In the genomic region with DNA sequence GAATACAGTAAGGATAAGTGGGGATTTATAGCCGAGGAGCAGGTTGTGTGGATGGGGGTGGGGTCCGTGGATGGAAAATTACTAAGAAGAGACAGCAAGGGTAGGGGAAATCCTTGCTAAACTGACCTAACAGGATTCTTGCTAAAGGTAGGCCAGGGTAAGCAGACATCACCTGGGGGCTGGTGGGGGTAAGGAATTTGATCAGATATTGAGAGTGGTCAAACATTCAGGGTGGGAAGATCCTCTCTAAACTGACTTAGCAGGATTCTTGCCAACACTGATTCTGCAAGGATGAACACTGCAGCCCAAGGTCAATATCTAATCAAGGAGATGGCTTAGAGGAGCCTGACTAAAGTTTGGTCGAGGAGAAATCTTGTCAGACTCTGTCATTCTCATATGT, we compare ENCODE assay signal across 16 cellular contexts. TPM values are rescaled to one million over a fixed set of nuclear protein-coding genes. Genes with fewer than 3 reads are reported as not detected.
DNase-seq lines count a peak whose midpoint lies in the region; ATAC-seq and TF ChIP-seq lines count a peak whose summit lies in the region.
"Had no signal": no experiment of that assay in that cellular context is flagged by ENCODE, and none has a peak within 500 bp of the region (broad histone marks: within the 10 kb centered on the region; RNA-seq: fewer than 3 reads in every experiment).

No MANE protein-coding gene starts in this region.

- no peak overlapping the region for H3K4me3 Mint-ChIP-seq in activated naive CD4-positive, alpha-beta T cell treated with anti-CD3 and anti-CD28 coated beads for 36 hours
- H3K4me3 Mint-ChIP-seq in dendritic cell treated with granulocyte-macrophage colony-stimulating factor and Interleukin-4, amounts not matched to agents 40 ng/mL and 50 ng/mL, for 4 days: no peak overlapping the region
- H3K4me3 Mint-ChIP-seq in stimulated activated naive B cell treated with anti-CD40 and anti-IgM and Interleukin-4, amounts not matched to agents 10 μg/mL and 1 μg/mL and 100 μg/mL, for 72 hours: no peak overlapping the region

- H2AFZ ChIP-seq in IMR-90 (replicated peaks; ENCODE audit: low read length, poor library complexity): no peak overlapping the region

- peaks cover 20% of the 10 kb centered on the region for H3K36me3 Mint-ChIP-seq in activated naive CD4-positive, alpha-beta T cell treated with anti-CD3 and anti-CD28 coated beads for 36 hours (ENCODE audit: low read depth)
- H3K36me3 Mint-ChIP-seq in dendritic cell treated with granulocyte-macrophage colony-stimulating factor and Interleukin-4, amounts not matched to agents 40 ng/mL and 50 ng/mL, for 4 days (ENCODE audit: low read depth): peaks cover 23% of the 10 kb centered on the region
- H3K36me3 Mint-ChIP-seq in stimulated activated naive B cell treated with anti-CD40 and anti-IgM and Interleukin-4, amounts not matched to agents 10 μg/mL and 1 μg/mL and 100 μg/mL, for 72 hours: peaks cover 1 to 20% of the 10 kb centered on the region in 2 donors

- no peaks in the 10 kb centered on the region for H4K20me1 ChIP-seq in IMR-90 (ENCODE audit: insufficient read depth, low read length)

- H3K9me1 ChIP-seq in IMR-90 (ENCODE audit: insufficient read depth, low read length): 0 out of 2 replicates have a peak, but pooled peaks cover 8% of the 10 kb centered on the region

- H3K23ac ChIP-seq in IMR-90 (ENCODE audit: low read depth, low read length): no peak overlapping the region

- no peak overlapping the region for H3K18ac ChIP-seq in IMR-90 (ENCODE audit: low read depth, low read length)

- H4K91ac ChIP-seq in IMR-90 (ENCODE audit: insufficient read depth, low read depth, low read length): no peak overlapping the region

- intact Hi-C loops in activated naive CD4-positive, alpha-beta T cell treated with anti-CD3 and anti-CD28 coated beads for 36 hours (cut with micrococcal nuclease): no loop called here
- intact Hi-C loops in IMR-90 (cut with micrococcal nuclease): no loop called here
- intact Hi-C loops in dendritic cell treated with granulocyte-macrophage colony-stimulating factor and Interleukin-4, amounts not matched to agents 40 ng/mL and 50 ng/mL, for 4 days (cut with micrococcal nuclease): loop anchor here (10.0 kb wide), 1 partner anchor 676 kb away; no protein-coding TSS in a partner anchor

- H4K8ac ChIP-seq in IMR-90 (ENCODE audit: low read depth in 2 of 2, low read length in 2 of 2): no peak overlapping the region

- H2BK15ac ChIP-seq in IMR-90 (ENCODE audit: low read depth, low read length): 0 out of 3 replicates have a peak overlapping the region, but pooled peaks have one; percentile 0

- no peak for TF ChIP-seq CTCF in IMR-90 (conservative IDR thresholded peaks at IDR 0.05; ENCODE audit: low read depth, low read length)

- H3K4me2 ChIP-seq in IMR-90 (ENCODE audit: low read depth, low read length): no peak overlapping the region

- no peak overlapping the region for H3K9ac ChIP-seq in IMR-90 (ENCODE audit: low read depth, low read length)

- peaks cover 3% of the 10 kb centered on the region for H3K9me3 Mint-ChIP-seq in activated naive CD4-positive, alpha-beta T cell treated with anti-CD3 and anti-CD28 coated beads for 36 hours
- H3K9me3 Mint-ChIP-seq in dendritic cell treated with granulocyte-macrophage colony-stimulating factor and Interleukin-4, amounts not matched to agents 40 ng/mL and 50 ng/mL, for 4 days: no peaks in the 10 kb centered on the region
- H3K9me3 Mint-ChIP-seq in stimulated activated naive B cell treated with anti-CD40 and anti-IgM and Interleukin-4, amounts not matched to agents 10 μg/mL and 1 μg/mL and 100 μg/mL, for 72 hours: no peaks in the 10 kb centered on the region

- POLR2A ChIA-PET in IMR-90 (lab: Charles Lee; ENCODE audit: unreplicated experiment): no interaction called here

- no peak overlapping the region for H2BK120ac ChIP-seq in IMR-90 (ENCODE audit: low read depth, low read length)

- H3K4me1 ChIP-seq in IMR-90 (ENCODE audit: control insufficient read depth, insufficient read depth, low read length): peaks cover 5% of the 10 kb centered on the region

- no TSS peak for BruUV-seq in IMR-90 (replicated peaks; lab: Mats Ljungman, UMichigan)

- H3K36me3 ChIP-seq in IMR-90 (ENCODE audit: control insufficient read depth, insufficient read depth, low read length): peaks cover 2% of the 10 kb centered on the region; the same call in 1 of the 2 replicates

- no peak for DNase-seq in activated naive CD4-positive, alpha-beta T cell treated with anti-CD3 and anti-CD28 coated beads for 36 hours
- no peak for DNase-seq in activated naive CD4-positive, alpha-beta T cell (lab: John Stamatoyannopoulos, UW)
- DNase-seq in IMR-90 (no peak), caudate nucleus (lab: John Stamatoyannopoulos, UW) (no peak), NCI-H2029 (lab: John Stamatoyannopoulos, UW) (no peak)
- DNase-seq in stimulated activated naive B cell treated with anti-CD40 and anti-IgM and Interleukin-4, amounts not matched to agents 10 μg/mL and 1 μg/mL and 100 μg/mL, for 72 hours: no peak
- DNase-seq: ACHN; Kasumi-1; MM.1S; NCI-H1105; NCI-H1694 treated with DMSO at 0.1 percent for 48 hours; NCI-H345; NCI-H526; NK-92 treated with Interleukin-12 subunit alpha and Interleukin-12 subunit beta, amount 100 ng/mL, for 24 hours; SHP77 treated with DMSO at 0.1 percent for 48 hours had no signal

- H3K27ac ChIP-seq in IMR-90 (ENCODE audit: insufficient read depth, low read length) (no peak overlapping the region), caudate nucleus (ENCODE audit: low read depth, low read length) (no peak overlapping the region)

- no peak for TF ChIP-seq POLR2A in IMR-90 (IDR thresholded peaks at IDR 0.05; ENCODE audit: low read depth, low read length)

- in situ Hi-C loops in IMR-90 (cut with MboI; ENCODE audit: low sequenced_read_pairs): loop anchor here (5.0 to 25.0 kb wide), 2 partner anchors 253 to 678 kb away; a partner anchor contains a TSS

- no peaks in the 10 kb centered on the region for H3K27me3 ChIP-seq in IMR-90 (ENCODE audit: control insufficient read depth, insufficient read depth, low read length)

- H2AK5ac ChIP-seq in IMR-90 (ENCODE audit: low read depth, low read length): no peak overlapping the region

- H3K4ac ChIP-seq in IMR-90 (ENCODE audit: low read depth, low read length): no peak overlapping the region

- no peaks in the 10 kb centered on the region for H3K27me3 Mint-ChIP-seq in activated naive CD4-positive, alpha-beta T cell treated with anti-CD3 and anti-CD28 coated beads for 36 hours (ENCODE audit: low read depth)
- H3K27me3 Mint-ChIP-seq in dendritic cell treated with granulocyte-macrophage colony-stimulating factor and Interleukin-4, amounts not matched to agents 40 ng/mL and 50 ng/mL, for 4 days: no peaks in the 10 kb centered on the region
- H3K27me3 Mint-ChIP-seq in stimulated activated naive B cell treated with anti-CD40 and anti-IgM and Interleukin-4, amounts not matched to agents 10 μg/mL and 1 μg/mL and 100 μg/mL, for 72 hours: no peaks in the 10 kb centered on the region

- H3K4me3 ChIP-seq in IMR-90 (ENCODE audit: insufficient read depth, low read depth, low read length): no peak overlapping the region

- H3K56ac ChIP-seq in IMR-90 (ENCODE audit: extremely low read depth, insufficient read depth, low read length): no peak overlapping the region

- CTCF ChIA-PET in activated naive CD4-positive, alpha-beta T cell treated with anti-CD3 and anti-CD28 coated beads for 36 hours (lab: Charles Lee): interaction anchor here (0.7 to 5.6 kb wide), 10 partner anchors 10 to 496 kb away, joined by 3 to 47 read pairs (median 4); a partner anchor contains a TSS
- CTCF ChIA-PET in IMR-90 (lab: Yijun Ruan, JAX): interaction anchor here (1.3 kb wide), 1 partner anchor 10 kb away, joined by 4 read pairs; a partner anchor contains a TSS

- H2AK9ac ChIP-seq in IMR-90 (replicated peaks; ENCODE audit: low read depth, low read length, poor library complexity): no peak overlapping the region

- no peaks in the 10 kb centered on the region for H3K9me3 ChIP-seq in IMR-90 (ENCODE audit: control insufficient read depth, insufficient read depth, low read length)

- H3K79me1 ChIP-seq in IMR-90 (ENCODE audit: low read depth in 1 of 2, low read length in 2 of 2): peaks cover 0 to 20% of the 10 kb centered on the region in 2 experiments; a peak in 3 of 4 replicates

- H4K5ac ChIP-seq in IMR-90 (ENCODE audit: low read depth, low read length): no peak overlapping the region

- no CpG with 5 or more reads among the region's 3 CpGs for WGBS in IMR-90 (ENCODE audit: extremely low coverage in 2 of 2, insufficient read length in 1 of 2), 2 experiments

- H3K14ac ChIP-seq in IMR-90 (replicated peaks; ENCODE audit: low read depth, low read length): no peak overlapping the region

- no peak overlapping the region for H2BK20ac ChIP-seq in IMR-90 (ENCODE audit: low read depth, low read length)

- peaks cover 55% of the 10 kb centered on the region for H3K4me1 Mint-ChIP-seq in activated naive CD4-positive, alpha-beta T cell treated with anti-CD3 and anti-CD28 coated beads for 36 hours (ENCODE audit: low read depth)
- peaks cover 53% of the 10 kb centered on the region for H3K4me1 Mint-ChIP-seq in dendritic cell treated with granulocyte-macrophage colony-stimulating factor and Interleukin-4, amounts not matched to agents 40 ng/mL and 50 ng/mL, for 4 days (ENCODE audit: low read depth)
- H3K4me1 Mint-ChIP-seq in stimulated activated naive B cell treated with anti-CD40 and anti-IgM and Interleukin-4, amounts not matched to agents 10 μg/mL and 1 μg/mL and 100 μg/mL, for 72 hours: peaks cover 33 to 42% of the 10 kb centered on the region in 2 donors

- TF ChIP-seq RAD21 in IMR-90 (IDR thresholded peaks at IDR 0.05; ENCODE audit: low read length): no peak

- no peak for ATAC-seq in IMR-90 (ENCODE audit: low read depth)
- ATAC-seq in stimulated activated naive B cell treated with anti-CD40 and anti-IgM and Interleukin-4, amounts not matched to agents 10 μg/mL and 1 μg/mL and 100 μg/mL, for 72 hours (replicated peaks): no peak

- H3K27ac Mint-ChIP-seq in activated naive CD4-positive, alpha-beta T cell treated with anti-CD3 and anti-CD28 coated beads for 36 hours: peak overlapping the region; percentile 31
- peak overlapping the region; percentile 32 for H3K27ac Mint-ChIP-seq in dendritic cell treated with granulocyte-macrophage colony-stimulating factor and Interleukin-4, amounts not matched to agents 40 ng/mL and 50 ng/mL, for 4 days
- peak overlapping the region; percentile 14 for H3K27ac Mint-ChIP-seq in stimulated activated naive B cell treated with anti-CD40 and anti-IgM and Interleukin-4, amounts not matched to agents 10 μg/mL and 1 μg/mL and 100 μg/mL, for 72 hours

- H2BK5ac ChIP-seq in IMR-90 (ENCODE audit: low read depth, low read length, poor library complexity, severe bottlenecking): no peak overlapping the region

- dilution Hi-C loops in IMR-90 (cut with HindIII; ENCODE audit: low sequenced_read_pairs, unreplicated experiment): no loop called here

RNA-seq across cellular contexts. Expression of a gene that starts 2.7 kb away (rescaled TPM):
- 10 to 100 TPM; 48.9 to 51.4 TPM for total RNA-seq in activated naive CD4-positive, alpha-beta T cell treated with anti-CD3 and anti-CD28 coated beads for 36 hours
- 12.7 and 13.6 TPM in 2 replicates for total RNA-seq in IMR-90 (2012; rRNA removed)
- 8.6 and 10.8 TPM in 2 replicates for polyA plus RNA-seq in IMR-90 (2012; rRNA removed)
- polyA plus RNA-seq in IMR-90 (2012; cell fraction: cytosol; rRNA removed): 2.1 and 3.0 TPM in 2 replicates
- polyA plus RNA-seq in IMR-90 (2012; cell fraction: nucleus; rRNA removed; ENCODE audit: low replicate concordance): 0.53 and 2.4 TPM in 2 replicates

RNA-seq across cellular contexts. Expression of a gene that starts 9.9 kb away (rescaled TPM):
- total RNA-seq in activated naive CD4-positive, alpha-beta T cell treated with anti-CD3 and anti-CD28 coated beads for 36 hours: 10 to 100 TPM; 14.2 to 15.0 TPM
- 19.4 and 29.4 TPM in 2 replicates for total RNA-seq in IMR-90 (2012; rRNA removed)
- polyA plus RNA-seq in IMR-90 (2012; rRNA removed): 13.9 and 17.4 TPM in 2 replicates
- polyA plus RNA-seq in IMR-90 (2012; cell fraction: cytosol; rRNA removed): 3.0 and 4.3 TPM in 2 replicates
- polyA plus RNA-seq in IMR-90 (2012; cell fraction: nucleus; rRNA removed; ENCODE audit: low replicate concordance): 4.8 and 33.9 TPM in 2 replicates
